ENCODE assay signal across 7 cellular contexts in genomic region chr6:113970808-113971676, GRCh38. TPM values are rescaled to one million over a fixed set of nuclear protein-coding genes. Genes with fewer than 3 reads are reported as not detected.
A peak's percentile ranks its signal among the peaks of the same experiment; 100 is the strongest.
DNase-seq lines count a peak whose midpoint lies in the region; ATAC-seq and TF ChIP-seq lines count a peak whose summit lies in the region.

Gene HDAC2, minus strand, starts transcription at chr6:113971148. Its CDS starts 240 bp downstream, at chr6:113970908.

- in situ Hi-C loops in astrocyte of the cerebellum (cut with HindIII; ENCODE audit: low sequenced_read_pairs): no loop called here

- H3K36me3 ChIP-seq in hepatocyte (replicated peaks; ENCODE audit: insufficient read depth, low read depth): no peaks in the 10 kb centered on the region

- 3% methylated on average over 50 of the region's 82 CpGs for WGBS in hepatocyte (ENCODE audit: low lambda C conversion rate, missing lambda C conversion rate)

- H3K4me3 ChIP-seq in astrocyte of the cerebellum (ENCODE audit: low read depth, low read length): peak within 1 kb of the TSS; percentile 84
- H3K4me3 ChIP-seq in hepatocyte: peak within 1 kb of the TSS; percentile 99
- H3K4me3 ChIP-seq in retinal pigment epithelial cell (ENCODE audit: low read length): peak within 1 kb of the TSS; percentile 98

- peak within 1 kb of the TSS; percentile 85 for H3K4me2 ChIP-seq in hepatocyte

- TF ChIP-seq CTCF in astrocyte of the cerebellum (IDR thresholded peaks at IDR 0.05; ENCODE audit: low read depth, low read length, missing control alignments) (no peak), hepatocyte (IDR thresholded peaks at IDR 0.05; ENCODE audit: poor library complexity) (no peak), retinal pigment epithelial cell (conservative IDR thresholded peaks at IDR 0.05; ENCODE audit: low read depth, low read length) (no peak)

- H3K27ac ChIP-seq in hepatocyte: peak within 1 kb of the TSS; percentile 100

- H3K79me2 ChIP-seq in hepatocyte: peaks cover 54% of the 10 kb centered on the region

- H3K9me3 ChIP-seq in hepatocyte (ENCODE audit: low read depth): no peaks in the 10 kb centered on the region

- ATAC-seq in GM18498 (IDR thresholded peaks at IDR 0.05; ENCODE audit: unreplicated experiment) (peak; percentile 84), HG02870 (IDR thresholded peaks at IDR 0.05; ENCODE audit: unreplicated experiment) (peak; percentile 77)

- no peaks in the 10 kb centered on the region for H3K9me2 ChIP-seq in hepatocyte (replicated peaks; ENCODE audit: insufficient read depth)

- DNase-seq in NCI-H146 treated with DMSO at 0.1 percent for 48 hours (lab: John Stamatoyannopoulos, UW; ENCODE audit: unreplicated experiment) (peak; percentile 59), T-helper 22 cell (ENCODE audit: low read depth) (peak; percentile 68), astrocyte of the cerebellum (ENCODE audit: low read depth) (no peak), hepatocyte (ENCODE audit: low spot score) (peak; percentile 92), retinal pigment epithelial cell (ENCODE audit: low read depth) (peak; percentile 48)

- peaks cover 38% of the 10 kb centered on the region for H4K20me1 ChIP-seq in hepatocyte (ENCODE audit: insufficient read depth, poor library complexity, severe bottlenecking)

- H3K27me3 ChIP-seq in hepatocyte: no peaks in the 10 kb centered on the region

- peaks cover 24% of the 10 kb centered on the region for H3K4me1 ChIP-seq in hepatocyte (ENCODE audit: insufficient read depth)

- peak within 1 kb of the TSS; percentile 93 for H2AFZ ChIP-seq in hepatocyte

RNA-seq across cellular contexts. Expression of gene HDAC2, which starts in this region (rescaled TPM):
- total RNA-seq in hepatocyte: 139 and 148 TPM in 2 replicates
- polyA plus RNA-seq in hepatocyte: 147 and 173 TPM in 2 replicates
